Comparison of ENCODE assay signal across 18 cellular contexts in the genomic region with DNA sequence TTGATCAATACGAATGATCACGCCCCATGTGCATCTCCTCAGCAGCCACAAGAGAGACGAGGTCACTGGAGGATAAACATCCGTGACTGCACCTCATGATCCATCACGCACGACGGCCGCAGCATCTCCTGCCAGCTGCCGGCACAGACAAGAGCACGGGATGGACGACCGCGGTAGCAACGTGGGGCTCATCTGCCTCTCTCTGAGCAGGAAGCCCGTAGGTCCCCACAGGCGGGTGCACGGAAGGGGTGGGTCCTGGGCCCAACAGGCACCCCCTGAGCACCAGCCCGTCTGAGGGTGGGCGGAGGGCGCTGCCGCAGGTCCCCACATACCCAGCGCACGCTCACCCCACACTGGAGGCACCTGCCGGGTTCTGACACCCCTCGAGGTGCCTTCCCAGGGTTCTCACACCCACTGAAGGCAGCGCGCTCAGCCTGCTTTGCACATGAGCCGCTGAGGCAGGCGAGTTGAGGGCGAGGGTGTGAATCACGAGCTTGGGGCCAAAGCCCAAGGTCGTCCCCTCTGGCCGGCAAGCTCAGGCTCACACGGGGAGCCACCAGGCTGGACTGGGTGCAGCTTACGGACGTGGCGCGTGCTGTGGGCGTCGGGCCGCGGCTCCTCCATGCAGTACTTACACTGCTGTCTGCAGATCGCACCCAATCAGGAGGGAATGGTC. TPM values are rescaled to one million over a fixed set of nuclear protein-coding genes. Genes with fewer than 3 reads are reported as not detected.
DNase-seq lines count a peak whose midpoint lies in the region; FAIRE-seq and TF ChIP-seq lines count a peak whose summit lies in the region.
"Had no signal": no experiment of that assay in that cellular context is flagged by ENCODE, and none has a peak within 500 bp of the region (broad histone marks: within the 10 kb centered on the region; RNA-seq: fewer than 3 reads in every experiment).

No MANE protein-coding gene starts in this region.

- no peak overlapping the region for H3K4me3 Mint-ChIP-seq in astrocyte (ENCODE audit: unreplicated experiment)
- H3K4me3 Mint-ChIP-seq in nephron progenitor cell, result no peak overlapping the region
- H3K4me3 Mint-ChIP-seq: CD4-positive, alpha-beta T cell; H9 had no signal

- no peak overlapping the region for H3K4me2 ChIP-seq in astrocyte (ENCODE audit: low read length)

- H3K9me3 Mint-ChIP-seq in astrocyte (ENCODE audit: unreplicated experiment), result no peaks in the 10 kb centered on the region
- H3K9me3 Mint-ChIP-seq in nephron progenitor cell, result no peaks in the 10 kb centered on the region
- H3K9me3 Mint-ChIP-seq: CD4-positive, alpha-beta T cell had no signal

- H3K4me1 Mint-ChIP-seq in astrocyte (ENCODE audit: low read depth, unreplicated experiment) (peaks cover 13% of the 10 kb centered on the region), nephron progenitor cell (peaks cover 22% of the 10 kb centered on the region)
- H3K4me1 Mint-ChIP-seq: H9 had no signal

- no peak overlapping the region for H2AFZ ChIP-seq in astrocyte (ENCODE audit: low read depth, low read length)

- H3K27ac Mint-ChIP-seq in astrocyte (ENCODE audit: unreplicated experiment), result peak overlapping the region; percentile 62
- H3K27ac Mint-ChIP-seq in nephron progenitor cell, result peak overlapping the region; percentile 62
- H3K27ac Mint-ChIP-seq: CD4-positive, alpha-beta T cell; H9 had no signal

- H3K27ac ChIP-seq in astrocyte (ENCODE audit: low read depth, low read length), result no peak overlapping the region
- H3K27ac ChIP-seq: 22Rv1 had no signal

- TF ChIP-seq CTCF in astrocyte (IDR thresholded peaks at IDR 0.05; ENCODE audit: insufficient read depth, low read depth, low read length) (no peak), nephron progenitor cell (IDR thresholded peaks at IDR 0.05) (no peak)

- no peaks in the 10 kb centered on the region for H4K20me1 ChIP-seq in astrocyte (ENCODE audit: insufficient read depth, low read length)

- no peaks in the 10 kb centered on the region for H3K79me2 ChIP-seq in astrocyte (ENCODE audit: insufficient read depth, low read length)

- no peaks in the 10 kb centered on the region for H3K27me3 ChIP-seq in astrocyte (ENCODE audit: insufficient read depth, low read length)

- H3K36me3 Mint-ChIP-seq in astrocyte (ENCODE audit: low read depth, unreplicated experiment), result peaks cover 1% of the 10 kb centered on the region
- no peaks in the 10 kb centered on the region for H3K36me3 Mint-ChIP-seq in nephron progenitor cell (ENCODE audit: low read depth)

- FAIRE-seq in astrocyte (lab: Jason Lieb, UNC), result no peak
- FAIRE-seq: GM12892 had no signal

- H3K27me3 Mint-ChIP-seq in astrocyte (ENCODE audit: low read depth, unreplicated experiment), result peaks cover 19% of the 10 kb centered on the region
- peaks cover 7% of the 10 kb centered on the region for H3K27me3 Mint-ChIP-seq in nephron progenitor cell (ENCODE audit: low read depth, poor library complexity)
- H3K27me3 Mint-ChIP-seq: CD4-positive, alpha-beta T cell had no signal

- peaks cover 9% of the 10 kb centered on the region for H3K9me3 ChIP-seq in astrocyte (ENCODE audit: insufficient read depth, low read depth, low read length)

- H3K9ac ChIP-seq in astrocyte (ENCODE audit: low read length), result no peak overlapping the region

- no peaks in the 10 kb centered on the region for H3K4me1 ChIP-seq in astrocyte (ENCODE audit: insufficient read depth, low read length)

- H3K36me3 ChIP-seq in astrocyte (ENCODE audit: insufficient read depth, low read length), result no peaks in the 10 kb centered on the region

- DNase-seq in DMS53 (lab: John Stamatoyannopoulos, UW), result peak; percentile 25
- DNase-seq in DMS53 treated with DMSO at 0.1 percent for 48 hours (lab: John Stamatoyannopoulos, UW; ENCODE audit: unreplicated experiment), result no peak
- peak; percentile 27 for DNase-seq in COLO668 (lab: John Stamatoyannopoulos, UW; ENCODE audit: unreplicated experiment)
- no peak for DNase-seq in astrocyte (ENCODE audit: low read depth)
- no peak for DNase-seq in nephron progenitor cell
- DNase-seq in NCI-H748 treated with DMSO at 0.1 percent for 48 hours (lab: John Stamatoyannopoulos, UW), result no peak
- no peak for DNase-seq in activated CD4-positive, alpha-beta T cell treated with anti-CD3 and anti-CD28 coated beads for 1 hour
- no peak for DNase-seq in nucleus accumbens (lab: John Stamatoyannopoulos, UW)
- DNase-seq: AML-193; C1 segment of cervical spinal cord; CD4-positive, alpha-beta T cell; DND-41; GDM1; GOT3; H9; KBM-7 had no signal

- no peak overlapping the region for H3K4me3 ChIP-seq in astrocyte (ENCODE audit: insufficient read depth, low read depth, low read length)

RNA-seq across cellular contexts. Expression of a gene that starts 12.2 kb away (rescaled TPM):
- 0.17 and 0.18 TPM in 2 replicates for total RNA-seq in astrocyte
- total RNA-seq: CD4-positive, alpha-beta T cell had no signal

RNA-seq across cellular contexts. Expression of a gene that starts 41.0 kb away (rescaled TPM):
- total RNA-seq in astrocyte, result 0.58 and 1.3 TPM in 2 replicates

RNA-seq across cellular contexts. Expression of a gene that starts 58.2 kb away (rescaled TPM):
- total RNA-seq in astrocyte, result 12.2 and 15.5 TPM in 2 replicates

Comparison
In these comparisons a context has a peak if more than half of its experiments do, and no peak if none do; other contexts are left out.
1. DNase-seq: peak in DMS53 (single experiment) and COLO668 (single experiment); none in DMS53 treated with DMSO at 0.1 percent for 48 hours (single experiment), astrocyte (single experiment), nephron progenitor cell (single experiment), NCI-H748 treated with DMSO at 0.1 percent for 48 hours (single experiment), activated CD4-positive, alpha-beta T cell treated with anti-CD3 and anti-CD28 coated beads for 1 hour (single experiment) and nucleus accumbens (0 of 56).